ENCODE assay signal across 34 cellular contexts in genomic region chrX:138481649-138482048, GRCh38.
"Had no signal": no experiment of that assay in that cellular context is flagged by ENCODE, and none has a peak within 500 bp of the region (broad histone marks: within the 10 kb centered on the region; RNA-seq: fewer than 3 reads in every experiment).

No MANE protein-coding gene starts in this region.

- H3K27me3 ChIP-seq: MG63 had no signal

- H3K4me3 ChIP-seq: MG63 had no signal

- H3K27ac ChIP-seq: KMS-11 had no signal

- H3K36me3 ChIP-seq: MG63 had no signal

- H3K4me2 ChIP-seq: KMS-11 had no signal

- H3K9me3 ChIP-seq: MG63 had no signal

- H3K9ac ChIP-seq: KMS-11 had no signal

- DNase-seq: Karpas-422, Kasumi-1, MG63, MM.1S, MV-4-11, NCI-H1048, NCI-H1092, NCI-H1092 treated with DMSO at 0.1 percent for 48 hours, NCI-H1105, NCI-H1105 treated with DMSO at 0.1 percent for 48 hours, NCI-H1417, NCI-H1417 treated with DMSO at 0.1 percent for 48 hours, NCI-H1436, NCI-H1436 treated with DMSO at 0.1 percent for 48 hours, NCI-H146, NCI-H1694, NCI-H1694 treated with DMSO at 0.1 percent for 48 hours, NCI-H187, NCI-H187 treated with DMSO at 0.1 percent for 48 hours, NCI-H1930, NCI-H2029, NCI-H2029 treated with DMSO at 0.1 percent for 48 hours, NCI-H2081, NCI-H2081 treated with DMSO at 0.1 percent for 48 hours, NCI-H2107, NCI-H2171, NCI-H2171 treated with DMSO at 0.1 percent for 48 hours, NCI-H2227 treated with DMSO at 0.1 percent for 48 hours, NCI-H226, NCI-H345, NCI-H446, NCI-H446 treated with DMSO at 0.1 percent for 48 hours, NCI-H510A had no signal
